In genomic region chr1:156750191-156750931, GRCh38 we compare ENCODE assay signal across 6 cellular contexts. TPM values are rescaled to one million over a fixed set of nuclear protein-coding genes. Genes with fewer than 3 reads are reported as not detected.
A peak's percentile ranks its signal among the peaks of the same experiment; 100 is the strongest.
DNase-seq lines count a peak whose midpoint lies in the region; ATAC-seq and TF ChIP-seq lines count a peak whose summit lies in the region.

No MANE protein-coding gene starts in this region.

- TF ChIP-seq EP300 in neural cell (conservative IDR thresholded peaks at IDR 0.05; ENCODE audit: poor library complexity, severe bottlenecking), result no peak

- H3K36me3 Mint-ChIP-seq in MCF 10A (ENCODE audit: insufficient read depth, unreplicated experiment), result peaks cover 34% of the 10 kb centered on the region

- ATAC-seq in GM21526 (IDR thresholded peaks at IDR 0.05; ENCODE audit: low FRiP score, unreplicated experiment), result no peak

- H3K4me3 Mint-ChIP-seq in MCF 10A (ENCODE audit: unreplicated experiment), result peak overlapping the region; percentile 79

- H3K4me1 Mint-ChIP-seq in MCF 10A (ENCODE audit: insufficient read depth, unreplicated experiment), result peaks cover 51% of the 10 kb centered on the region

- peaks cover 72% of the 10 kb centered on the region for H3K79me2 ChIP-seq in neural cell (replicated peaks; ENCODE audit: insufficient read depth, low read length)

- H3K27ac ChIP-seq in neural cell (ENCODE audit: low read length), result peak overlapping the region; percentile 79

- no peaks in the 10 kb centered on the region for H3K27me3 ChIP-seq in neural cell (ENCODE audit: insufficient read depth, low read depth, low read length)

- no peaks in the 10 kb centered on the region for H3K9me2 ChIP-seq in neural cell (ENCODE audit: insufficient read depth, low read length)

- intact Hi-C loops in MCF 10A (cut with micrococcal nuclease), result loop anchor here (1.0 kb wide), 1 partner anchor 17 kb away; the partner anchor contains the start of gene PRCC

- DNase-seq in CD1c-positive myeloid dendritic cell (ENCODE audit: extremely low spot score) (peak; percentile 38), NCI-H187 treated with DMSO at 0.1 percent for 48 hours (lab: John Stamatoyannopoulos, UW) (peak; percentile 46), MCF 10A (ENCODE audit: unreplicated experiment) (peak; percentile 96), putamen (ENCODE audit: low spot score) (no peak)

- H3F3A ChIP-seq in neural cell (ENCODE audit: insufficient read depth, low read length, poor library complexity, severe bottlenecking), result no peaks in the 10 kb centered on the region

- no peak for TF ChIP-seq CTCF in MCF 10A (IDR thresholded peaks at IDR 0.05; ENCODE audit: unreplicated experiment)
- TF ChIP-seq CTCF in neural cell (IDR thresholded peaks at IDR 0.05; ENCODE audit: poor library complexity, severe bottlenecking), result no peak

- H2AFZ ChIP-seq in neural cell (ENCODE audit: low read depth, low read length), result no peak overlapping the region

- H3K27me3 Mint-ChIP-seq in MCF 10A (ENCODE audit: insufficient read depth, unreplicated experiment), result no peaks in the 10 kb centered on the region

- TSS peak; percentile 49 for BruUV-seq in MCF 10A (replicated peaks; lab: Mats Ljungman, UMichigan)

- H3K36me3 ChIP-seq in neural cell (ENCODE audit: insufficient read depth, low read length), result no peaks in the 10 kb centered on the region

- H3K9me3 ChIP-seq in neural cell (ENCODE audit: low read length), result no peaks in the 10 kb centered on the region

- TF ChIP-seq RAD21 in neural cell (conservative IDR thresholded peaks at IDR 0.05), result no peak

- H3K4me3 ChIP-seq in neural cell (ENCODE audit: low read length), result peak overlapping the region; percentile 89

- H3K4me2 ChIP-seq in neural cell (ENCODE audit: low read length), result peak overlapping the region; percentile 63

- H4K20me1 ChIP-seq in neural cell (ENCODE audit: insufficient read depth), result no peaks in the 10 kb centered on the region

- H3K9me3 Mint-ChIP-seq in MCF 10A (ENCODE audit: unreplicated experiment), result no peaks in the 10 kb centered on the region

- H3K9ac ChIP-seq in neural cell (ENCODE audit: low read length), result peak overlapping the region; percentile 94

- CTCF ChIA-PET in MCF 10A (lab: Yijun Ruan, JAX), result interaction anchor here (0.6 to 4.5 kb wide), 4 partner anchors 24 to 469 kb away, joined by 3 to 44 read pairs (median 13); partner anchors contain the start of genes ISG20L2 and METTL25B

- POLR2A ChIA-PET in MCF 10A (lab: Yijun Ruan, JAX), result interaction anchor here (0.6 to 10.7 kb wide), 11 partner anchors 10 to 293 kb away, joined by 3 to 299 read pairs (median 5); partner anchors contain the start of genes ISG20L2, MEF2D, METTL25B and MRPL24

- peak overlapping the region; percentile 99 for H3K27ac Mint-ChIP-seq in MCF 10A (ENCODE audit: low read depth, unreplicated experiment)

TF ChIP-seq in neural cell, 6 proteins besides CTCF, POLR2A, EP300 and RAD21:
- TF ChIP-seq MXI1 (conservative IDR thresholded peaks at IDR 0.05; ENCODE audit: poor library complexity, severe bottlenecking) (no peak), POLR2AphosphoS5 (IDR thresholded peaks at IDR 0.05) (no peak), EZH2 (IDR thresholded peaks at IDR 0.05; ENCODE audit: borderline replicate concordance, insufficient read depth, low read length, poor library complexity, severe bottlenecking) (no peak), SMC3 (conservative IDR thresholded peaks at IDR 0.05; ENCODE audit: poor library complexity) (no peak), TAF1 (IDR thresholded peaks at IDR 0.05; ENCODE audit: low read depth) (no peak)
- TF ChIP-seq, protein P1, sequence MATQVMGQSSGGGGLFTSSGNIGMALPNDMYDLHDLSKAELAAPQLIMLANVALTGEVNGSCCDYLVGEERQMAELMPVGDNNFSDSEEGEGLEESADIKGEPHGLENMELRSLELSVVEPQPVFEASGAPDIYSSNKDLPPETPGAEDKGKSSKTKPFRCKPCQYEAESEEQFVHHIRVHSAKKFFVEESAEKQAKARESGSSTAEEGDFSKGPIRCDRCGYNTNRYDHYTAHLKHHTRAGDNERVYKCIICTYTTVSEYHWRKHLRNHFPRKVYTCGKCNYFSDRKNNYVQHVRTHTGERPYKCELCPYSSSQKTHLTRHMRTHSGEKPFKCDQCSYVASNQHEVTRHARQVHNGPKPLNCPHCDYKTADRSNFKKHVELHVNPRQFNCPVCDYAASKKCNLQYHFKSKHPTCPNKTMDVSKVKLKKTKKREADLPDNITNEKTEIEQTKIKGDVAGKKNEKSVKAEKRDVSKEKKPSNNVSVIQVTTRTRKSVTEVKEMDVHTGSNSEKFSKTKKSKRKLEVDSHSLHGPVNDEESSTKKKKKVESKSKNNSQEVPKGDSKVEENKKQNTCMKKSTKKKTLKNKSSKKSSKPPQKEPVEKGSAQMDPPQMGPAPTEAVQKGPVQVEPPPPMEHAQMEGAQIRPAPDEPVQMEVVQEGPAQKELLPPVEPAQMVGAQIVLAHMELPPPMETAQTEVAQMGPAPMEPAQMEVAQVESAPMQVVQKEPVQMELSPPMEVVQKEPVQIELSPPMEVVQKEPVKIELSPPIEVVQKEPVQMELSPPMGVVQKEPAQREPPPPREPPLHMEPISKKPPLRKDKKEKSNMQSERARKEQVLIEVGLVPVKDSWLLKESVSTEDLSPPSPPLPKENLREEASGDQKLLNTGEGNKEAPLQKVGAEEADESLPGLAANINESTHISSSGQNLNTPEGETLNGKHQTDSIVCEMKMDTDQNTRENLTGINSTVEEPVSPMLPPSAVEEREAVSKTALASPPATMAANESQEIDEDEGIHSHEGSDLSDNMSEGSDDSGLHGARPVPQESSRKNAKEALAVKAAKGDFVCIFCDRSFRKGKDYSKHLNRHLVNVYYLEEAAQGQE (IDR thresholded peaks at IDR 0.05; ENCODE audit: borderline replicate concordance), result no peak

RNA-seq across cellular contexts. Expression of gene HDGF, which starts 1.1 kb away (rescaled TPM):
- total RNA-seq in MCF 10A (2022), result 679 and 707 TPM in 2 replicates
- 138 and 146 TPM in 2 replicates for polyA plus RNA-seq in neural cell
- polyA minus RNA-seq in neural cell, result 66.2 and 73.5 TPM in 2 replicates

RNA-seq across cellular contexts. Expression of gene MRPL24, which starts 9.5 kb away (rescaled TPM):
- 233 and 261 TPM in 2 replicates for total RNA-seq in MCF 10A (2022)
- polyA plus RNA-seq in neural cell, result 34.4 and 56.5 TPM in 2 replicates
- 7.9 and 9.3 TPM in 2 replicates for polyA minus RNA-seq in neural cell

RNA-seq across cellular contexts. Expression of gene PRCC, which starts 17.0 kb away (rescaled TPM):
- total RNA-seq in MCF 10A (2022), result 112 and 131 TPM in 2 replicates
- 17.5 and 23.3 TPM in 2 replicates for polyA plus RNA-seq in neural cell
- polyA minus RNA-seq in neural cell, result 22.9 and 25.6 TPM in 2 replicates

RNA-seq across cellular contexts. Expression of gene ISG20L2, which starts 21.8 kb away (rescaled TPM):
- total RNA-seq in MCF 10A (2022), result 49.9 and 57.5 TPM in 2 replicates
- polyA plus RNA-seq in neural cell, result 8.5 and 13.1 TPM in 2 replicates
- 17.9 and 19.5 TPM in 2 replicates for polyA minus RNA-seq in neural cell

RNA-seq across cellular contexts. Expression of gene METTL25B, which starts 22.1 kb away (rescaled TPM):
- 46.0 and 68.9 TPM in 2 replicates for total RNA-seq in MCF 10A (2022)
- polyA plus RNA-seq in neural cell, result 11.9 and 13.1 TPM in 2 replicates
- polyA minus RNA-seq in neural cell, result 7.1 and 8.1 TPM in 2 replicates
